28 cellular contexts compared by ENCODE assay signal in genomic region chr2:220044383-220044782, GRCh38.
DNase-seq lines count a peak whose midpoint lies in the region; ATAC-seq, FAIRE-seq and TF ChIP-seq lines count a peak whose summit lies in the region.
"Had no signal": no experiment of that assay in that cellular context is flagged by ENCODE, and none has a peak within 500 bp of the region (broad histone marks: within the 10 kb centered on the region; RNA-seq: fewer than 3 reads in every experiment).

No MANE protein-coding gene starts in this region.

- H3K36me3 ChIP-seq in HUES6 (ENCODE audit: control insufficient read depth, insufficient read depth, low read length) (no peaks in the 10 kb centered on the region), bronchial epithelial cell (ENCODE audit: control insufficient read depth, insufficient read depth, low read length) (no peaks in the 10 kb centered on the region), mesodermal cell (ENCODE audit: control insufficient read depth, insufficient read depth, low read length) (no peaks in the 10 kb centered on the region)
- H3K36me3 ChIP-seq: BE2C, neutrophil, thoracic aorta had no signal

- H3K4me3 ChIP-seq in HUES6 (ENCODE audit: low read depth, low read length), result no peak overlapping the region
- no peak overlapping the region for H3K4me3 ChIP-seq in bronchial epithelial cell (ENCODE audit: low read depth, low read length)
- H3K4me3 ChIP-seq in mesodermal cell (ENCODE audit: extremely low read depth, insufficient read depth, low read length, poor library complexity, severe bottlenecking), result no peak overlapping the region
- H3K4me3 ChIP-seq: SK-N-MC, thoracic aorta had no signal

- H3K27me3 ChIP-seq in HUES6 (ENCODE audit: control insufficient read depth, insufficient read depth, low read length) (no peaks in the 10 kb centered on the region), bronchial epithelial cell (ENCODE audit: control insufficient read depth, insufficient read depth, low read length) (no peaks in the 10 kb centered on the region)
- H3K27me3 ChIP-seq: neutrophil had no signal

- WGBS in mesodermal cell (ENCODE audit: insufficient coverage in 2 of 2), 2 experiments, result no CpG with 5 or more reads among the region's 1 CpG

- no peak for ATAC-seq in HG03354 (IDR thresholded peaks at IDR 0.05; ENCODE audit: poor library complexity, severe bottlenecking, unreplicated experiment)
- no peak for ATAC-seq in GM21737 (IDR thresholded peaks at IDR 0.05; ENCODE audit: unreplicated experiment)
- no peak for ATAC-seq in Right ventricle myocardium superior (ENCODE audit: poor library complexity)
- ATAC-seq: activated T-helper 17 cell treated with anti-CD3 and anti-CD28 coated beads, Interleukin-2, amount 50 U/mL, for 72 hours; esophagus mucosa; T-helper 17 cell had no signal

- peak; percentile 13 for FAIRE-seq in bronchial epithelial cell (lab: Jason Lieb, UNC)

- H3K9ac ChIP-seq in HUES6 (ENCODE audit: low read length), result no peak overlapping the region

- DNase-seq in DMS 273 treated with DMSO at 0.1 percent for 48 hours (lab: John Stamatoyannopoulos, UW) (peak; percentile 15), bronchial epithelial cell (ENCODE audit: low read depth) (no peak), AML-193 (lab: John Stamatoyannopoulos, UW) (no peak), Right ventricle myocardium superior (no peak)
- DNase-seq: activated CD4-positive, alpha-beta memory T cell treated with anti-CD3 and anti-CD28 coated beads, Interleukin-2, amount 10 ng/mL, durations not matched to agents 7 days and 5 days; activated CD4-positive, alpha-beta T cell treated with anti-CD3 and anti-CD28 coated beads for 1 hour; activated naive CD8-positive, alpha-beta T cell treated with anti-CD3 and anti-CD28 coated beads for 36 hours; aorta; BE2C; caudate nucleus; CD8-positive, alpha-beta memory T cell; DMS153; GDM1; immature natural killer cell; Karpas-422; NCI-H146; NCI-H510A treated with DMSO at 0.1 percent for 48 hours; RPMI8226; T-helper 17 cell had no signal

- peaks cover 30% of the 10 kb centered on the region for H3K4me1 ChIP-seq in HUES6 (ENCODE audit: control insufficient read depth, insufficient read depth, low read length)
- peaks cover 14% of the 10 kb centered on the region for H3K4me1 ChIP-seq in mesodermal cell (ENCODE audit: control insufficient read depth, insufficient read depth, low read length, poor library complexity, severe bottlenecking)
- H3K4me1 ChIP-seq: BE2C had no signal

- no peak for TF ChIP-seq CTCF in bronchial epithelial cell (IDR thresholded peaks at IDR 0.05; ENCODE audit: insufficient read depth, low read length, severe bottlenecking)

- H3K27ac ChIP-seq in HUES6 (ENCODE audit: low read depth, low read length) (peak overlapping the region; percentile 44; the same call in 1 of the 2 replicates), mesodermal cell (ENCODE audit: low read depth, low read length, severe bottlenecking) (peak overlapping the region; percentile 86)
- H3K27ac ChIP-seq: neutrophil, SK-N-MC, thoracic aorta had no signal

- H3K9me3 ChIP-seq in HUES6 (ENCODE audit: control insufficient read depth, insufficient read depth, low read depth, low read length) (no peaks in the 10 kb centered on the region), mesodermal cell (ENCODE audit: control insufficient read depth, low read length) (no peaks in the 10 kb centered on the region)
- H3K9me3 ChIP-seq: BE2C, neutrophil, thoracic aorta had no signal

- intact Hi-C loops in Right ventricle myocardium superior (cut with DNase I), result no loop called here
